2 cellular contexts compared by ENCODE assay signal in genomic region chr9:129341197-129341990, GRCh38.
TF ChIP-seq lines count a peak whose summit lies in the region.

No MANE protein-coding gene starts in this region.

TF ChIP-seq in A549, 52 proteins besides CTCF, POLR2A, EP300 and RAD21:
- TF ChIP-seq, protein P1, sequence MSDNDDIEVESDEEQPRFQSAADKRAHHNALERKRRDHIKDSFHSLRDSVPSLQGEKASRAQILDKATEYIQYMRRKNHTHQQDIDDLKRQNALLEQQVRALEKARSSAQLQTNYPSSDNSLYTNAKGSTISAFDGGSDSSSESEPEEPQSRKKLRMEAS (IDR thresholded peaks at IDR 0.05): no peak

TF ChIP-seq in IMR-90, 13 proteins besides CTCF, POLR2A, EP300 and RAD21:
- TF ChIP-seq BHLHE40 (IDR thresholded peaks at IDR 0.05; ENCODE audit: low read depth, low read length) (no peak), NFE2L2 (IDR thresholded peaks at IDR 0.05; ENCODE audit: low read depth, low read length) (no peak), MAFK (IDR thresholded peaks at IDR 0.05; ENCODE audit: low read depth, low read length) (no peak), RFX5 (IDR thresholded peaks at IDR 0.05; ENCODE audit: low read depth, low read length) (no peak), USF2 (IDR thresholded peaks at IDR 0.05; ENCODE audit: low read depth, low read length) (no peak), MXI1 (IDR thresholded peaks at IDR 0.05; ENCODE audit: borderline replicate concordance, low read depth, low read length) (no peak), RCOR1 (IDR thresholded peaks at IDR 0.05; ENCODE audit: insufficient replicate concordance, low read length) (no peak)
TF ChIP-seq in IMR-90: peak in this region for 0.
